34 cellular contexts compared by ENCODE assay signal in the genomic region with DNA sequence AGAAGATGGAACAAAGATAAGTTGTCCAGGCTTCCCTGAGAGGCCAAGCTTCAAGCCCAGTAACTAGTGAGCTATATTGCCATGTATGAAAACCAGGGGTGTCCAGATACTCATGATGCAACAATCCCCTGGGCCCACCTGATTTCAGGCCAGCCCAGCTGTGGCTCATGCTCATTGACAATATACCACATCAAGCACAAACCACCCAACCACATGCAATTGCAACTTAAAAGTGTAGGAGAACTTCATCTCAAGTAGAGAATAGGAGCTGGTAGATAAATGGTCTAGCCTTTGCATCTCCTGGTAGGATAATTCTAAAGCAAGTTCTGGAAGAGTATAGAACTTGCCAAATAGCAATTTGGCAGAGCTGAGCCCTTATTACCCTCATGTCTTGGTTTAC.
"Had no signal": no experiment of that assay in that cellular context is flagged by ENCODE, and none has a peak within 500 bp of the region (broad histone marks: within the 10 kb centered on the region; RNA-seq: fewer than 3 reads in every experiment).

No MANE protein-coding gene starts in this region.

- DNase-seq: MG63, MM.1S, NCI-H1048, NCI-H1092, NCI-H1092 treated with DMSO at 0.1 percent for 48 hours, NCI-H1105, NCI-H1105 treated with DMSO at 0.1 percent for 48 hours, NCI-H1417, NCI-H1417 treated with DMSO at 0.1 percent for 48 hours, NCI-H1436, NCI-H1436 treated with DMSO at 0.1 percent for 48 hours, NCI-H146, NCI-H1694, NCI-H1694 treated with DMSO at 0.1 percent for 48 hours, NCI-H187, NCI-H187 treated with DMSO at 0.1 percent for 48 hours, NCI-H1930, NCI-H2029, NCI-H2029 treated with DMSO at 0.1 percent for 48 hours, NCI-H2081, NCI-H2081 treated with DMSO at 0.1 percent for 48 hours, NCI-H2107, NCI-H2171, NCI-H2171 treated with DMSO at 0.1 percent for 48 hours, NCI-H2227 treated with DMSO at 0.1 percent for 48 hours, NCI-H226, NCI-H345, NCI-H446, NCI-H446 treated with DMSO at 0.1 percent for 48 hours, NCI-H510A, NCI-H510A treated with DMSO at 0.1 percent for 48 hours, NCI-H524, NCI-H524 treated with DMSO at 0.1 percent for 48 hours, NCI-H526 had no signal

- H3K36me3 ChIP-seq: MG63 had no signal

- H3K27me3 ChIP-seq: MG63 had no signal

- H3K4me3 ChIP-seq: MG63 had no signal

- H3K9me3 ChIP-seq: MG63 had no signal
